In the genomic region with DNA sequence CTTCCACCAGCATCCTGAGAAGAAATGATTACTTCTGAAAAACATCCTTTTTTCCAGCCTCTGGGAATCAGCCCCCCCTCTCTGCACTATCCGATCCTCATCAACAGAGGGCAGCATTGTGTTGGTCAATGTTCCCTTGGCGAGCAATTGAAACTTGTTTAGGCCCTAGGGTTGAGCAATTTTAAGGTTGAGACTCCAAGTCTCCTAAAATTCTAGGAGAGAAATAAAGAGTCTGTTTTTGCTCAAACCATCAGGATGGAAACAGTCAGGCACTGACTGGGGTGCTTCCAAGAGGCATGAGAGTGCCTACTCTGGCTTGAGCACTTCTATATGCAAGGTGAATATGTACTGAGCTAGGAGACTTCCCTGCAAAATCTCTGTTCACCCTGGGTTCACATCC, we compare ENCODE assay signal across 8 cellular contexts. TPM values are rescaled to one million over a fixed set of nuclear protein-coding genes. Genes with fewer than 3 reads are reported as not detected.
DNase-seq lines count a peak whose midpoint lies in the region; ATAC-seq and TF ChIP-seq lines count a peak whose summit lies in the region.

No MANE protein-coding gene starts in this region.

- H3K23ac ChIP-seq in IMR-90 (ENCODE audit: low read depth, low read length), result no peak overlapping the region

- no peak overlapping the region for H2AFZ ChIP-seq in IMR-90 (replicated peaks; ENCODE audit: low read length, poor library complexity)

- WGBS in IMR-90 (ENCODE audit: extremely low coverage in 2 of 2, insufficient read length in 1 of 2), 2 experiments, result no CpG with 5 or more reads among the region's 2 CpGs

- intact Hi-C loops in activated naive CD4-positive, alpha-beta T cell treated with anti-CD3 and anti-CD28 coated beads for 36 hours (cut with micrococcal nuclease), result loop anchor here (1.0 to 10.0 kb wide), 6 partner anchors 13 to 211 kb away; a partner anchor contains a TSS
- intact Hi-C loops in IMR-90 (cut with micrococcal nuclease), result loop anchor here (1.0 to 5.0 kb wide), 3 partner anchors 59 to 224 kb away; no protein-coding TSS in a partner anchor

- H2AK9ac ChIP-seq in IMR-90 (replicated peaks; ENCODE audit: low read depth, low read length, poor library complexity), result no peak overlapping the region

- POLR2A ChIA-PET in IMR-90 (lab: Charles Lee; ENCODE audit: unreplicated experiment), result no interaction called here
- POLR2A ChIA-PET in naive thymus-derived CD8-positive, alpha-beta T cell (lab: Charles Lee), result interaction anchor here (0.5 to 4.0 kb wide), 20 partner anchors 11 to 111 kb away, joined by 3 to 41 read pairs (median 8); a partner anchor contains a TSS

- H3K4me1 Mint-ChIP-seq in activated naive CD4-positive, alpha-beta T cell treated with anti-CD3 and anti-CD28 coated beads for 36 hours (ENCODE audit: low read depth), result peaks cover 91% of the 10 kb centered on the region
- peaks cover 43 to 97% (median 94%) of the 10 kb centered on the region in 4 donors for H3K4me1 Mint-ChIP-seq in naive thymus-derived CD8-positive, alpha-beta T cell

- H3K27ac ChIP-seq in IMR-90 (ENCODE audit: insufficient read depth, low read length), result no peak overlapping the region

- no peak overlapping the region for H3K4me3 Mint-ChIP-seq in activated naive CD4-positive, alpha-beta T cell treated with anti-CD3 and anti-CD28 coated beads for 36 hours
- peak overlapping the region; percentile 40 to 83 (median 72) for H3K4me3 Mint-ChIP-seq in naive thymus-derived CD8-positive, alpha-beta T cell

- H3K9me3 ChIP-seq in IMR-90 (ENCODE audit: control insufficient read depth, insufficient read depth, low read length), result no peaks in the 10 kb centered on the region

- H2BK5ac ChIP-seq in IMR-90 (ENCODE audit: low read depth, low read length, poor library complexity, severe bottlenecking), result no peak overlapping the region

- dilution Hi-C loops in IMR-90 (cut with HindIII; ENCODE audit: low sequenced_read_pairs, unreplicated experiment), result no loop called here

- no peak for TF ChIP-seq POLR2A in IMR-90 (IDR thresholded peaks at IDR 0.05; ENCODE audit: low read depth, low read length)

- DNase-seq in activated naive CD4-positive, alpha-beta T cell treated with anti-CD3 and anti-CD28 coated beads for 36 hours, result no peak
- DNase-seq in activated naive CD4-positive, alpha-beta T cell treated with Interleukin-2 at 50 U/mL for 16 hours, result no peak
- DNase-seq in IMR-90 (peak; percentile 47), SW 1271 (lab: John Stamatoyannopoulos, UW) (peak; percentile 16 to 42)
- peak in 1 of 10 donors; percentile 15 for DNase-seq in naive thymus-derived CD8-positive, alpha-beta T cell
- DNase-seq in stimulated activated CD4-positive, alpha-beta T cell treated with anti-CD3 and anti-CD28 coated beads, Interleukin-4, amount 100 ng/mL, for 24 hours, result no peak

- no peak overlapping the region for H3K4ac ChIP-seq in IMR-90 (ENCODE audit: low read depth, low read length)

- peak; percentile 93 for TF ChIP-seq CTCF in IMR-90 (conservative IDR thresholded peaks at IDR 0.05; ENCODE audit: low read depth, low read length)

- no peak overlapping the region for H3K18ac ChIP-seq in IMR-90 (ENCODE audit: low read depth, low read length)

- peak overlapping the region; percentile 97 for H3K27ac Mint-ChIP-seq in activated naive CD4-positive, alpha-beta T cell treated with anti-CD3 and anti-CD28 coated beads for 36 hours
- H3K27ac Mint-ChIP-seq in naive thymus-derived CD8-positive, alpha-beta T cell, result peak overlapping the region; percentile 89 to 97 (median 92)

- H4K91ac ChIP-seq in IMR-90 (ENCODE audit: insufficient read depth, low read depth, low read length), result no peak overlapping the region

- H3K9me1 ChIP-seq in IMR-90 (ENCODE audit: insufficient read depth, low read length), result no peaks in the 10 kb centered on the region

- H2BK20ac ChIP-seq in IMR-90 (ENCODE audit: low read depth, low read length), result no peak overlapping the region

- H3K27me3 Mint-ChIP-seq in activated naive CD4-positive, alpha-beta T cell treated with anti-CD3 and anti-CD28 coated beads for 36 hours (ENCODE audit: low read depth), result no peaks in the 10 kb centered on the region
- no peaks in the 10 kb centered on the region for H3K27me3 Mint-ChIP-seq in naive thymus-derived CD8-positive, alpha-beta T cell

- CTCF ChIA-PET in activated naive CD4-positive, alpha-beta T cell treated with anti-CD3 and anti-CD28 coated beads for 36 hours (lab: Charles Lee), result interaction anchor here (0.6 to 3.3 kb wide), 22 partner anchors 9 to 495 kb away, joined by 3 to 18 read pairs (median 4); no protein-coding TSS in a partner anchor
- CTCF ChIA-PET in IMR-90 (lab: Yijun Ruan, JAX), result interaction anchor here (0.7 to 3.5 kb wide), 6 partner anchors 10 to 75 kb away, joined by 3 to 18 read pairs (median 5); no protein-coding TSS in a partner anchor

- H3K14ac ChIP-seq in IMR-90 (replicated peaks; ENCODE audit: low read depth, low read length), result no peak overlapping the region

- H3K9ac ChIP-seq in IMR-90 (ENCODE audit: low read depth, low read length), result no peak overlapping the region

- no peak overlapping the region for H3K56ac ChIP-seq in IMR-90 (ENCODE audit: extremely low read depth, insufficient read depth, low read length)

- BruUV-seq in IMR-90 (replicated peaks; lab: Mats Ljungman, UMichigan), result no TSS peak

- no peaks in the 10 kb centered on the region; the same call in 1 of the 2 replicates for H3K4me1 ChIP-seq in IMR-90 (ENCODE audit: control insufficient read depth, insufficient read depth, low read length)

- no peak overlapping the region for H2BK120ac ChIP-seq in IMR-90 (ENCODE audit: low read depth, low read length)

- H3K4me3 ChIP-seq in IMR-90 (ENCODE audit: insufficient read depth, low read depth, low read length), result no peak overlapping the region

- H3K27me3 ChIP-seq in IMR-90 (ENCODE audit: control insufficient read depth, insufficient read depth, low read length), result peaks cover 11% of the 10 kb centered on the region

- H3K36me3 Mint-ChIP-seq in activated naive CD4-positive, alpha-beta T cell treated with anti-CD3 and anti-CD28 coated beads for 36 hours (ENCODE audit: low read depth), result peaks cover 75% of the 10 kb centered on the region
- peaks cover 28 to 82% (median 58%) of the 10 kb centered on the region in 3 donors for H3K36me3 Mint-ChIP-seq in naive thymus-derived CD8-positive, alpha-beta T cell

- peak; percentile 88 for TF ChIP-seq RAD21 in IMR-90 (IDR thresholded peaks at IDR 0.05; ENCODE audit: low read length)

- no peak overlapping the region for H2BK15ac ChIP-seq in IMR-90 (ENCODE audit: low read depth, low read length)

- no peak overlapping the region for H2AK5ac ChIP-seq in IMR-90 (ENCODE audit: low read depth, low read length)

- in situ Hi-C loops in IMR-90 (cut with MboI; ENCODE audit: low sequenced_read_pairs), result no loop called here

- H4K5ac ChIP-seq in IMR-90 (ENCODE audit: low read depth, low read length), result no peak overlapping the region

- H3K36me3 ChIP-seq in IMR-90 (ENCODE audit: control insufficient read depth, insufficient read depth, low read length), result no peaks in the 10 kb centered on the region

- no peaks in the 10 kb centered on the region for H3K9me3 Mint-ChIP-seq in activated naive CD4-positive, alpha-beta T cell treated with anti-CD3 and anti-CD28 coated beads for 36 hours
- peaks cover 0 to 5% (median 0%) of the 10 kb centered on the region in 9 donors for H3K9me3 Mint-ChIP-seq in naive thymus-derived CD8-positive, alpha-beta T cell

- ATAC-seq in GM21737 (IDR thresholded peaks at IDR 0.05; ENCODE audit: unreplicated experiment) (peak; percentile 41), IMR-90 (ENCODE audit: low read depth) (peak; percentile 96), esophagus mucosa (peak; percentile 83)
- no peak for ATAC-seq in naive thymus-derived CD8-positive, alpha-beta T cell

- H4K20me1 ChIP-seq in IMR-90 (ENCODE audit: insufficient read depth, low read length), result no peaks in the 10 kb centered on the region

- H3K79me1 ChIP-seq in IMR-90 (ENCODE audit: low read depth in 1 of 2, low read length in 2 of 2), result no peaks in the 10 kb centered on the region

- H3K4me2 ChIP-seq in IMR-90 (ENCODE audit: low read depth, low read length), result no peak overlapping the region

- H4K8ac ChIP-seq in IMR-90 (ENCODE audit: low read depth in 2 of 2, low read length in 2 of 2), result no peak overlapping the region

TF ChIP-seq in IMR-90, 13 proteins besides CTCF, POLR2A, EP300 and RAD21:
- TF ChIP-seq BHLHE40 (IDR thresholded peaks at IDR 0.05; ENCODE audit: low read depth, low read length) (no peak), MAZ (IDR thresholded peaks at IDR 0.05; ENCODE audit: borderline replicate concordance, low read depth, low read length) (peak; percentile 77), SMC3 (IDR thresholded peaks at IDR 0.05; ENCODE audit: low read depth, low read length) (peak; percentile 64), CEBPB (IDR thresholded peaks at IDR 0.05; ENCODE audit: low read depth, low read length) (peak; percentile 88), FOS (IDR thresholded peaks at IDR 0.05; ENCODE audit: low read depth, low read length) (no peak)

RNA-seq across cellular contexts. Expression of a gene that starts 12.4 kb away (rescaled TPM):
- total RNA-seq in activated naive CD4-positive, alpha-beta T cell treated with anti-CD3 and anti-CD28 coated beads for 36 hours, result 100 to 1,000 TPM; 490 to 492 TPM
- total RNA-seq in IMR-90 (2012; rRNA removed), result 11.7 and 13.4 TPM in 2 replicates
- 6.7 and 6.8 TPM in 2 replicates for polyA plus RNA-seq in IMR-90 (2012; rRNA removed)
- 5.7 and 7.9 TPM in 2 replicates for polyA plus RNA-seq in IMR-90 (2012; cell fraction: cytosol; rRNA removed)
- 8.1 and 10.4 TPM in 2 replicates for polyA plus RNA-seq in IMR-90 (2012; cell fraction: nucleus; rRNA removed; ENCODE audit: low replicate concordance)
- total RNA-seq in esophagus mucosa, result 2.1 TPM
- total RNA-seq in naive thymus-derived CD8-positive, alpha-beta T cell, result 100 to 1,000 TPM; 395 to 412 TPM
- polyA plus RNA-seq in naive thymus-derived CD8-positive, alpha-beta T cell, result 100 to 1,000 TPM; 417 to 668 (median 506) TPM

Comparison
In these comparisons a context has a peak if more than half of its experiments do, and no peak if none do; other contexts are left out.
1. DNase-seq: peak in IMR-90 (single experiment) and SW 1271 (2 of 2); none in activated naive CD4-positive, alpha-beta T cell treated with anti-CD3 and anti-CD28 coated beads for 36 hours (single experiment), activated naive CD4-positive, alpha-beta T cell treated with Interleukin-2 at 50 U/mL for 16 hours (single experiment) and stimulated activated CD4-positive, alpha-beta T cell treated with anti-CD3 and anti-CD28 coated beads, Interleukin-4, amount 100 ng/mL, for 24 hours (single experiment).
2. ATAC-seq: peak in GM21737 (single experiment), IMR-90 (single experiment) and esophagus mucosa (single experiment); none in naive thymus-derived CD8-positive, alpha-beta T cell (0 of 2).
3. RNA of a gene that starts 12.4 kb away (total RNA-seq): 490 to 492 TPM in activated naive CD4-positive, alpha-beta T cell treated with anti-CD3 and anti-CD28 coated beads for 36 hours and 395 to 412 TPM in naive thymus-derived CD8-positive, alpha-beta T cell; 11.7 to 13.4 TPM in IMR-90 and 2.1 TPM in esophagus mucosa (single experiment); every median in the first group is over 10 times any median in the second.